ENCODE assay signal across 1 cellular context in the genomic region with DNA sequence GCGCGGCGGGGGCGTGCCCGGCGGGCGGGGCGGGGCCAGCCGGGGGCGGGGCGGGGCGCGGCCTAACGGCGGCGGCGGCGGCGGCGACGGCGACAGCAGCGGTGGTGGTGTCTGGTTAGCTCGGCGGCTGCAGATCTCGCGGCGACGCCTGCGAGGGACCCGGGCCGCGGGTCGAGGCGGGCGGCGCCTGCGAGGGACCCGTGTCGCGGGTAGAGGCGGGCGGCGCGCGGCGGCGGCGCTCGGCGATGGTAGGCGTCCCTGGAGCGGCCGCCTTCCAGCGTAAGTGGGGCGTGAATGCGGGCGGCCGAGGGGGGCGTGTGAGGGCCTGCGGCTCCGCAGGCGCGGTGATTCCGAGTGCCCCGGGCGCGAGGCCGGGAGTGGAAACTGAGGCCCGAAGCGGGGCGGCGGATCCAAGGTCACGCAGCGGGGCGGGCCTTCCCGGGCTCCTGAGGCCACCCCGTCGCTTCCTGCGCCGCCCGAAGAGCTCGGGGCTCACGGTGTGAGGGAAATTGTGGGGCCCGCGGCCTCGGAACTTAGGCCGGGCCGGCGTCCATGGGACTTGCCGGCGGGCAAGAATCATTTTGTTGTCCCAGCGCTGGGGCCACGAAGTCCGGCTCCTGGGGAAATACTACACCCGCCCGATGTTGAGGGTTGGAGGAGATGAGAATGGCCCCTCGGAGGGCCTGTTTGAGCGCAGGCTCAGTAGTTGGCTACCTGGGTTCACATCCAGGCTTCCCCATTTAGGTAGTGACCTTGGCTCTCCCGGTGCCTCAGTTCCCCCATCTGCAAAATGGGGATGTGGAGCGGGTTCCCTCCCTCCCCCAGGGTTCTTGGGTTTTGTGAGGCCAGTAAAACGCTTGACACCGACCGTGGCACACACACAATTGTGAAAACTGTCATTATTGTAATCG.
TF ChIP-seq lines count a peak whose summit lies in the region.

Gene CBFA2T2 (plus strand): TSS at position 74 of the 911 bp plus-strand sequence. CDS start 172 bp downstream, at position 246.

TF ChIP-seq in HepG2, 621 proteins besides CTCF, POLR2A, EP300 and RAD21 (continued from another document):
- TF ChIP-seq ARID4A (CRISPR knock-in tag; IDR thresholded peaks at IDR 0.05; ENCODE audit: borderline replicate concordance): peak; percentile 79
- peak; percentile 83; the same call in 1 of the 2 replicates for TF ChIP-seq RXRA (CRISPR knock-in tag; IDR thresholded peaks at IDR 0.05)
- peak; percentile 89 for TF ChIP-seq ADNP (CRISPR knock-in tag; IDR thresholded peaks at IDR 0.05)
- TF ChIP-seq FOSL2 (CRISPR knock-in tag; IDR thresholded peaks at IDR 0.05): peak; percentile 34; the same call in 1 of the 2 replicates
- TF ChIP-seq DPF2 (CRISPR knock-in tag; IDR thresholded peaks at IDR 0.05; ENCODE audit: borderline replicate concordance, low read depth): no peak
- peak; percentile 92; the same call in 1 of the 2 replicates for TF ChIP-seq ZNF580 (CRISPR knock-in tag; IDR thresholded peaks at IDR 0.05; ENCODE audit: borderline replicate concordance, low read depth)
- TF ChIP-seq ZSCAN22 (CRISPR knock-in tag; IDR thresholded peaks at IDR 0.05): no peak
- TF ChIP-seq, protein P1, sequence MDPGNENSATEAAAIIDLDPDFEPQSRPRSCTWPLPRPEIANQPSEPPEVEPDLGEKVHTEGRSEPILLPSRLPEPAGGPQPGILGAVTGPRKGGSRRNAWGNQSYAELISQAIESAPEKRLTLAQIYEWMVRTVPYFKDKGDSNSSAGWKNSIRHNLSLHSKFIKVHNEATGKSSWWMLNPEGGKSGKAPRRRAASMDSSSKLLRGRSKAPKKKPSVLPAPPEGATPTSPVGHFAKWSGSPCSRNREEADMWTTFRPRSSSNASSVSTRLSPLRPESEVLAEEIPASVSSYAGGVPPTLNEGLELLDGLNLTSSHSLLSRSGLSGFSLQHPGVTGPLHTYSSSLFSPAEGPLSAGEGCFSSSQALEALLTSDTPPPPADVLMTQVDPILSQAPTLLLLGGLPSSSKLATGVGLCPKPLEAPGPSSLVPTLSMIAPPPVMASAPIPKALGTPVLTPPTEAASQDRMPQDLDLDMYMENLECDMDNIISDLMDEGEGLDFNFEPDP (CRISPR knock-in tag; conservative IDR thresholded peaks at IDR 0.05): peak; percentile 99
- TF ChIP-seq ATF2 (CRISPR knock-in tag; IDR thresholded peaks at IDR 0.05): peak; percentile 6; the same call in 1 of the 2 replicates
- TF ChIP-seq ZNF83 (CRISPR knock-in tag; IDR thresholded peaks at IDR 0.05; ENCODE audit: borderline replicate concordance): 0 out of 2 replicates have a peak, but pooled peaks have one; percentile 91
- TF ChIP-seq, protein P2, sequence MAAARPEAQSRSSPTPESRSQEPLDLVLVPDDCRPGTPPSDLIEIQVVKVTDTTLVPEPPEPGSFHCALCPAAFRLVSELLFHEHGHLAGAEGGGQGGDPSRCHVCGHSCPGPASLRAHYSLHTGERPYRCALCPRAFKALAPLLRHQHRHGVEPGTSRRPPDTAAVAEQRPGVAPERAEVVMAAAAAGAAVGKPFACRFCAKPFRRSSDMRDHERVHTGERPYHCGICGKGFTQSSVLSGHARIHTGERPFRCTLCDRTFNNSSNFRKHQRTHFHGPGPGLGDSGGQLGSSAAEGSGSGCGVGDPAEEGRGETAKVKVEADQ (CRISPR knock-in tag; IDR thresholded peaks at IDR 0.05; ENCODE audit: borderline replicate concordance): peak; percentile 92; the same call in 1 of the 2 replicates
- no peak for TF ChIP-seq PHF5A (CRISPR knock-in tag; IDR thresholded peaks at IDR 0.05; ENCODE audit: low read depth, unreplicated experiment)
- TF ChIP-seq HCFC1 (IDR thresholded peaks at IDR 0.05; ENCODE audit: low read depth, low read length): no peak
- peak; percentile 67 for TF ChIP-seq ZNF777 (CRISPR knock-in tag; IDR thresholded peaks at IDR 0.05)
- TF ChIP-seq ZNF577 (CRISPR knock-in tag; IDR thresholded peaks at IDR 0.05; ENCODE audit: borderline replicate concordance, low read depth): no peak
- peak; percentile 42; the same call in 1 of the 2 replicates for TF ChIP-seq ZNF230 (CRISPR knock-in tag; IDR thresholded peaks at IDR 0.05)
- TF ChIP-seq ZNF713 (CRISPR knock-in tag; IDR thresholded peaks at IDR 0.05): peak; percentile 8; the same call in 1 of the 2 replicates
- TF ChIP-seq ZNF564 (CRISPR knock-in tag; IDR thresholded peaks at IDR 0.05): peak; percentile 91; the same call in 1 of the 2 replicates
- TF ChIP-seq LCORL (IDR thresholded peaks at IDR 0.05): no peak
- TF ChIP-seq LCORL (CRISPR knock-in tag; IDR thresholded peaks at IDR 0.05): 0 out of 2 replicates have a peak, but pooled peaks have one; percentile 18
- TF ChIP-seq AHR (CRISPR knock-in tag; IDR thresholded peaks at IDR 0.05): peak; percentile 91
- peak; percentile 74; the same call in 1 of the 2 replicates for TF ChIP-seq ZBTB25 (CRISPR knock-in tag; IDR thresholded peaks at IDR 0.05)
- peak; percentile 32; the same call in 1 of the 2 replicates for TF ChIP-seq ZNF350 (CRISPR knock-in tag; IDR thresholded peaks at IDR 0.05; ENCODE audit: borderline replicate concordance, low read depth)
- TF ChIP-seq ZNF639 (CRISPR knock-in tag; conservative IDR thresholded peaks at IDR 0.05): peak; percentile 80; the same call in 1 of the 2 replicates
- no peak for TF ChIP-seq ZNF569 (CRISPR knock-in tag; IDR thresholded peaks at IDR 0.05; ENCODE audit: borderline replicate concordance)
- TF ChIP-seq ZNF879 (CRISPR knock-in tag; IDR thresholded peaks at IDR 0.05): 0 out of 2 replicates have a peak, but pooled peaks have one; percentile 69
- peak; percentile 93 for TF ChIP-seq KDM3A (CRISPR knock-in tag; IDR thresholded peaks at IDR 0.05; ENCODE audit: low read depth)
- TF ChIP-seq, protein P3, sequence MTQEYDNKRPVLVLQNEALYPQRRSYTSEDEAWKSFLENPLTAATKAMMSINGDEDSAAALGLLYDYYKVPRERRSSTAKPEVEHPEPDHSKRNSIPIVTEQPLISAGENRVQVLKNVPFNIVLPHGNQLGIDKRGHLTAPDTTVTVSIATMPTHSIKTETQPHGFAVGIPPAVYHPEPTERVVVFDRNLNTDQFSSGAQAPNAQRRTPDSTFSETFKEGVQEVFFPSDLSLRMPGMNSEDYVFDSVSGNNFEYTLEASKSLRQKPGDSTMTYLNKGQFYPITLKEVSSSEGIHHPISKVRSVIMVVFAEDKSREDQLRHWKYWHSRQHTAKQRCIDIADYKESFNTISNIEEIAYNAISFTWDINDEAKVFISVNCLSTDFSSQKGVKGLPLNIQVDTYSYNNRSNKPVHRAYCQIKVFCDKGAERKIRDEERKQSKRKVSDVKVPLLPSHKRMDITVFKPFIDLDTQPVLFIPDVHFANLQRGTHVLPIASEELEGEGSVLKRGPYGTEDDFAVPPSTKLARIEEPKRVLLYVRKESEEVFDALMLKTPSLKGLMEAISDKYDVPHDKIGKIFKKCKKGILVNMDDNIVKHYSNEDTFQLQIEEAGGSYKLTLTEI (CRISPR knock-in tag; conservative IDR thresholded peaks at IDR 0.05): no peak
- TF ChIP-seq, protein P4, sequence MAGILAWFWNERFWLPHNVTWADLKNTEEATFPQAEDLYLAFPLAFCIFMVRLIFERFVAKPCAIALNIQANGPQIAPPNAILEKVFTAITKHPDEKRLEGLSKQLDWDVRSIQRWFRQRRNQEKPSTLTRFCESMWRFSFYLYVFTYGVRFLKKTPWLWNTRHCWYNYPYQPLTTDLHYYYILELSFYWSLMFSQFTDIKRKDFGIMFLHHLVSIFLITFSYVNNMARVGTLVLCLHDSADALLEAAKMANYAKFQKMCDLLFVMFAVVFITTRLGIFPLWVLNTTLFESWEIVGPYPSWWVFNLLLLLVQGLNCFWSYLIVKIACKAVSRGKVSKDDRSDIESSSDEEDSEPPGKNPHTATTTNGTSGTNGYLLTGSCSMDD (CRISPR knock-in tag; IDR thresholded peaks at IDR 0.05): no peak
